ENCODE assay signal across 29 cellular contexts in the genomic region with DNA sequence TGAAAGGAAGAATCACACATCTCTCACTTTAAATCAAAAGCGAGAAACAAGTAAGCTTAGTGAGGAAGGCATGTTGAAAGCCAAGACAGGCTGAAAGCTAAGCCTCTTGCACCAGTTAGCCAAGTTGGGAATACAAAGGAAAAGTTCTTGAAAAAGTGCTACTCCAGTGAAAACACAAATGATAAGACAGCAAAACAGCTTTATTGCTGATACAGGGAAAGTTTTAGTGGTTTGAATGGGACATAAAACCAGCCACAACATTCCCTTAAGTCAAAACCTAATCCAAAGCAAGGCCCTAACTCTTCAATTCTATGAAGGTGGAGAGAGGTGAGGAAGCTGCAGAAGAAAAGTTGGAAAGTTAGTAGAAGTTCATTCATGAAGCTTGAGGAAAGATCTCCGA.
"Had no signal": no experiment of that assay in that cellular context is flagged by ENCODE, and none has a peak within 500 bp of the region (broad histone marks: within the 10 kb centered on the region; RNA-seq: fewer than 3 reads in every experiment).

No MANE protein-coding gene starts in this region.

- H3K27me3 ChIP-seq: esophagus muscularis mucosa, foreskin keratinocyte, ovary, stomach, testis, tibial artery had no signal

- H3K4me2 ChIP-seq: smooth muscle cell had no signal

- DNase-seq: dermis blood vessel endothelial cell; effector memory CD4-positive, alpha-beta T cell; foreskin keratinocyte; glutamatergic neuron; hypothalamus; immature natural killer cell; islet precursor cell; kidney glomerular epithelial cell; left colon; left ventricle myocardium superior; lower lobe of right lung; natural killer cell; occipital lobe; ovary; posterior cingulate gyrus; right cardiac atrium; stimulated activated CD4-positive, alpha-beta T cell treated with anti-CD3 and anti-CD28 coated beads, Interleukin-12 subunit alpha, Interleukin-12 subunit beta, amount 100 ng/mL, for 4 hours; stimulated activated CD4-positive, alpha-beta T cell treated with anti-CD3 and anti-CD28 coated beads, Interleukin-1b, Interleukin-23, amount 100 ng/mL, for 48 hours; stimulated activated CD4-positive, alpha-beta T cell treated with anti-CD3 and anti-CD28 coated beads, Interleukin-4, amount 100 ng/mL, for 1 hour; stimulated activated naive CD4-positive, alpha-beta T cell treated with Interleukin-2 at 50 U/mL for 16 hours; stomach; substantia nigra; testis; tibial artery had no signal

- H3K4me1 ChIP-seq: foreskin keratinocyte, testis had no signal

- H3K9me3 ChIP-seq: esophagus muscularis mucosa, lower lobe of right lung, ovary, stomach, testis, tibial artery had no signal

- H3K36me3 ChIP-seq: esophagus muscularis mucosa, lower lobe of right lung, ovary, stomach, tibial artery had no signal

- H3K4me3 ChIP-seq: coronary artery, esophagus muscularis mucosa, lower lobe of right lung, ovary, smooth muscle cell, stomach, testis, tibial artery had no signal

- H3K27ac ChIP-seq: coronary artery, esophagus muscularis mucosa, foreskin keratinocyte, lower lobe of right lung, ovary, stomach, testis, tibial artery had no signal

- ATAC-seq: foreskin keratinocyte; left colon; left ventricle myocardium superior; lower lobe of right lung; natural killer cell; right cardiac atrium; stimulated activated effector memory CD8-positive, alpha-beta T cell treated with anti-CD3 and anti-CD28 coated beads, Interleukin-12 subunit alpha, Interleukin-12 subunit beta, amount 100 ng/mL, for 72 hours had no signal

- FAIRE-seq: endothelial cell of umbilical vein had no signal
